ENCODE assay signal across 19 cellular contexts in genomic region chr22:25658641-25659040, GRCh38.
"Had no signal": no experiment of that assay in that cellular context is flagged by ENCODE, and none has a peak within 500 bp of the region (broad histone marks: within the 10 kb centered on the region; RNA-seq: fewer than 3 reads in every experiment).

No MANE protein-coding gene starts in this region.

- H3K36me3 Mint-ChIP-seq: neural progenitor cell; stimulated activated effector memory CD8-positive, alpha-beta T cell treated with anti-CD3 and anti-CD28 coated beads, Interleukin-12 subunit alpha, Interleukin-12 subunit beta, amount 100 ng/mL, for 72 hours had no signal

- H3K27me3 ChIP-seq: esophagus muscularis mucosa, foreskin keratinocyte, neural progenitor cell, pancreas, thyroid gland had no signal

- H3K4me3 ChIP-seq: esophagus muscularis mucosa, lung, neural progenitor cell, pancreas, smooth muscle cell, thyroid gland had no signal

- DNase-seq: activated CD4-positive, alpha-beta T cell treated with anti-CD3 and anti-CD28 coated beads for 36 hours; activated CD4-positive, alpha-beta T cell treated with anti-CD3 and anti-CD28 coated beads, Interleukin-2, amount 50 U/mL, for 48 hours; activated naive CD4-positive, alpha-beta T cell treated with anti-CD3 and anti-CD28 coated beads for 36 hours; activated T-cell treated with anti-CD3 and anti-CD28 coated beads, Interleukin-2, amount 50 U/mL, for 1 hour; effector CD8-positive, alpha-beta T cell; foreskin keratinocyte; glutamatergic neuron; hippocampal formation; pancreas; stimulated activated CD4-positive, alpha-beta T cell treated with anti-CD3 and anti-CD28 coated beads, Interleukin-4, amount 100 ng/mL, for 1 hour; SW 1271; thyroid gland had no signal

- H3K27me3 Mint-ChIP-seq: activated CD4-positive, alpha-beta T cell treated with anti-CD3 and anti-CD28 coated beads for 36 hours had no signal

- H3K36me3 ChIP-seq: esophagus muscularis mucosa, neural progenitor cell, pancreas, thyroid gland had no signal

- H3K9me3 Mint-ChIP-seq: activated naive CD4-positive, alpha-beta T cell treated with anti-CD3 and anti-CD28 coated beads for 36 hours; neural progenitor cell; stimulated activated effector memory CD8-positive, alpha-beta T cell treated with anti-CD3 and anti-CD28 coated beads, Interleukin-12 subunit alpha, Interleukin-12 subunit beta, amount 100 ng/mL, for 72 hours had no signal

- ATAC-seq: activated CD4-positive, alpha-beta T cell treated with anti-CD3 and anti-CD28 coated beads for 36 hours; foreskin keratinocyte; left lobe of liver; pancreas; sciatic nerve; stimulated activated effector memory CD8-positive, alpha-beta T cell treated with anti-CD3 and anti-CD28 coated beads, Interleukin-12 subunit alpha, Interleukin-12 subunit beta, amount 100 ng/mL, for 72 hours had no signal

- H3K9me3 ChIP-seq: esophagus muscularis mucosa, pancreas, thyroid gland had no signal

- H3K4me1 Mint-ChIP-seq: activated CD4-positive, alpha-beta T cell treated with anti-CD3 and anti-CD28 coated beads for 36 hours; neural progenitor cell had no signal

- H3K4me3 Mint-ChIP-seq: activated CD4-positive, alpha-beta T cell treated with anti-CD3 and anti-CD28 coated beads for 36 hours; activated naive CD4-positive, alpha-beta T cell treated with anti-CD3 and anti-CD28 coated beads for 36 hours; neural progenitor cell; stimulated activated effector memory CD8-positive, alpha-beta T cell treated with anti-CD3 and anti-CD28 coated beads, Interleukin-12 subunit alpha, Interleukin-12 subunit beta, amount 100 ng/mL, for 72 hours had no signal

- H3K27ac ChIP-seq: esophagus muscularis mucosa, foreskin keratinocyte, neural progenitor cell, pancreas, thyroid gland had no signal

- H3K4me1 ChIP-seq: neural progenitor cell had no signal

- H3K27ac Mint-ChIP-seq: activated CD4-positive, alpha-beta T cell treated with anti-CD3 and anti-CD28 coated beads for 36 hours; activated naive CD4-positive, alpha-beta T cell treated with anti-CD3 and anti-CD28 coated beads for 36 hours; neural progenitor cell; stimulated activated effector memory CD8-positive, alpha-beta T cell treated with anti-CD3 and anti-CD28 coated beads, Interleukin-12 subunit alpha, Interleukin-12 subunit beta, amount 100 ng/mL, for 72 hours had no signal
